29 cellular contexts compared by ENCODE assay signal in genomic region chr6:165135889-165136288, GRCh38.
"Had no signal": no experiment of that assay in that cellular context is flagged by ENCODE, and none has a peak within 500 bp of the region (broad histone marks: within the 10 kb centered on the region; RNA-seq: fewer than 3 reads in every experiment).

No MANE protein-coding gene starts in this region.

- FAIRE-seq: urothelium cell line had no signal

- H3K9me3 ChIP-seq: testis, thyroid gland, uterus, vagina had no signal

- ATAC-seq: stimulated activated effector memory CD8-positive, alpha-beta T cell treated with anti-CD3 and anti-CD28 coated beads, Interleukin-12 subunit alpha, Interleukin-12 subunit beta, amount 100 ng/mL, for 72 hours; stimulated activated memory B cell treated with anti-CD40 and anti-IgM and Interleukin-4, amounts not matched to agents 10 μg/mL and 1 μg/mL and 100 μg/mL, for 72 hours; stimulated activated naive B cell treated with anti-CD40 and anti-IgM and Interleukin-4, amounts not matched to agents 10 μg/mL and 1 μg/mL and 100 μg/mL, for 72 hours; stimulated activated naive CD8-positive, alpha-beta T cell treated with anti-CD3 and anti-CD28 coated beads, Interleukin-15, amount 100 ng/mL, for 72 hours; stimulated activated naive CD8-positive, alpha-beta T cell treated with anti-CD3 and anti-CD28 coated beads, Interleukin-15, Interleukin-2, amounts not matched to agents 100 U/mL and 50 U/mL, for 24 hours; upper lobe of right lung had no signal

- H3K4me1 Mint-ChIP-seq: stimulated activated effector memory CD8-positive, alpha-beta T cell treated with anti-CD3 and anti-CD28 coated beads, Interleukin-12 subunit alpha, Interleukin-12 subunit beta, amount 100 ng/mL, for 72 hours; stimulated activated memory B cell treated with anti-CD40 and anti-IgM and Interleukin-4, amounts not matched to agents 10 μg/mL and 1 μg/mL and 100 μg/mL, for 72 hours; stimulated activated naive B cell treated with anti-CD40 and anti-IgM and Interleukin-4, amounts not matched to agents 10 μg/mL and 1 μg/mL and 100 μg/mL, for 72 hours; stimulated activated naive CD8-positive, alpha-beta T cell treated with anti-CD3 and anti-CD28 coated beads, Interleukin-15, amount 100 ng/mL, for 72 hours had no signal

- H3K4me3 Mint-ChIP-seq: stimulated activated effector memory CD8-positive, alpha-beta T cell treated with anti-CD3 and anti-CD28 coated beads, Interleukin-12 subunit alpha, Interleukin-12 subunit beta, amount 100 ng/mL, for 72 hours; stimulated activated memory B cell treated with anti-CD40 and anti-IgM and Interleukin-4, amounts not matched to agents 10 μg/mL and 1 μg/mL and 100 μg/mL, for 72 hours; stimulated activated naive B cell treated with anti-CD40 and anti-IgM and Interleukin-4, amounts not matched to agents 10 μg/mL and 1 μg/mL and 100 μg/mL, for 72 hours; stimulated activated naive CD8-positive, alpha-beta T cell treated with anti-CD3 and anti-CD28 coated beads, Interleukin-15, amount 100 ng/mL, for 72 hours; stimulated activated naive CD8-positive, alpha-beta T cell treated with anti-CD3 and anti-CD28 coated beads, Interleukin-15, Interleukin-2, amounts not matched to agents 100 ng/mL and 50 ng/mL, for 24 hours; type B pancreatic cell had no signal

- H3K4me3 ChIP-seq: stomach, suprapubic skin, testis, thoracic aorta, thyroid gland, tibial artery, tibial nerve, transverse colon, upper lobe of left lung, upper lobe of right lung, uterus, vagina had no signal

- H3K27ac Mint-ChIP-seq: stimulated activated effector memory CD8-positive, alpha-beta T cell treated with anti-CD3 and anti-CD28 coated beads, Interleukin-12 subunit alpha, Interleukin-12 subunit beta, amount 100 ng/mL, for 72 hours; stimulated activated memory B cell treated with anti-CD40 and anti-IgM and Interleukin-4, amounts not matched to agents 10 μg/mL and 1 μg/mL and 100 μg/mL, for 72 hours; stimulated activated naive B cell treated with anti-CD40 and anti-IgM and Interleukin-4, amounts not matched to agents 10 μg/mL and 1 μg/mL and 100 μg/mL, for 72 hours; stimulated activated naive CD8-positive, alpha-beta T cell treated with anti-CD3 and anti-CD28 coated beads, Interleukin-15, amount 100 ng/mL, for 72 hours; stimulated activated naive CD8-positive, alpha-beta T cell treated with anti-CD3 and anti-CD28 coated beads, Interleukin-15, Interleukin-2, amounts not matched to agents 100 ng/mL and 50 ng/mL, for 24 hours; type B pancreatic cell had no signal

- H3K36me3 Mint-ChIP-seq: stimulated activated effector memory CD8-positive, alpha-beta T cell treated with anti-CD3 and anti-CD28 coated beads, Interleukin-12 subunit alpha, Interleukin-12 subunit beta, amount 100 ng/mL, for 72 hours; stimulated activated memory B cell treated with anti-CD40 and anti-IgM and Interleukin-4, amounts not matched to agents 10 μg/mL and 1 μg/mL and 100 μg/mL, for 72 hours; stimulated activated naive B cell treated with anti-CD40 and anti-IgM and Interleukin-4, amounts not matched to agents 10 μg/mL and 1 μg/mL and 100 μg/mL, for 72 hours; type B pancreatic cell had no signal

- H3K27me3 ChIP-seq: stomach, suprapubic skin, testis, thyroid gland, tibial artery, tibial nerve, transverse colon, upper lobe of left lung, upper lobe of right lung, uterus, vagina had no signal

- DNase-seq: stimulated activated CD4-positive, alpha-beta T cell treated with anti-CD3 and anti-CD28 coated beads, Interleukin-2, amount 100 ng/mL, for 48 hours; stimulated activated CD4-positive, alpha-beta T cell treated with anti-CD3 and anti-CD28 coated beads, Interleukin-4, amount 100 ng/mL, for 1 hour; stimulated activated CD4-positive, alpha-beta T cell treated with anti-CD3 and anti-CD28 coated beads, Interleukin-4, amount 100 ng/mL, for 24 hours; stimulated activated CD4-positive, alpha-beta T cell treated with anti-CD3 and anti-CD28 coated beads, Interleukin-4, amount 100 ng/mL, for 4 hours; stimulated activated CD8-positive, alpha-beta memory T cell treated with anti-CD3 and anti-CD28 coated beads, Interleukin-4, amount 100 ng/mL, for 48 hours; stimulated activated naive B cell treated with anti-CD40 and anti-IgM and Interleukin-4, amounts not matched to agents 10 μg/mL and 1 μg/mL and 100 μg/mL, for 72 hours; stimulated activated naive CD4-positive, alpha-beta T cell; stimulated activated naive CD4-positive, alpha-beta T cell treated with Interleukin-2 at 50 U/mL for 16 hours; stimulated activated naive CD8-positive, alpha-beta T cell treated with anti-CD3 and anti-CD28 coated beads, Interleukin-15, amount 100 ng/mL, for 72 hours; stimulated activated naive CD8-positive, alpha-beta T cell treated with anti-CD3 and anti-CD28 coated beads, Interleukin-15, Interleukin-2, amounts not matched to agents 100 U/mL and 50 U/mL, for 24 hours; stomach; substantia nigra; testis; thyroid gland; tibial artery; transverse colon; trophoblast cell; upper lobe of left lung; upper lobe of right lung; uterus had no signal

- H3K27ac ChIP-seq: stomach, suprapubic skin, testis, thoracic aorta, thyroid gland, tibial artery, tibial nerve, transverse colon, upper lobe of left lung, upper lobe of right lung, uterus, vagina had no signal

- H3K27me3 Mint-ChIP-seq: stimulated activated memory B cell treated with anti-CD40 and anti-IgM and Interleukin-4, amounts not matched to agents 10 μg/mL and 1 μg/mL and 100 μg/mL, for 72 hours; stimulated activated naive B cell treated with anti-CD40 and anti-IgM and Interleukin-4, amounts not matched to agents 10 μg/mL and 1 μg/mL and 100 μg/mL, for 72 hours; stimulated activated naive CD8-positive, alpha-beta T cell treated with anti-CD3 and anti-CD28 coated beads, Interleukin-15, amount 100 ng/mL, for 72 hours; stimulated activated naive CD8-positive, alpha-beta T cell treated with anti-CD3 and anti-CD28 coated beads, Interleukin-15, Interleukin-2, amounts not matched to agents 100 ng/mL and 50 ng/mL, for 24 hours; type B pancreatic cell had no signal

- H3K4me1 ChIP-seq: stomach, suprapubic skin, testis, thyroid gland, tibial artery, tibial nerve, transverse colon, upper lobe of left lung, upper lobe of right lung, uterus, vagina had no signal

- H3K36me3 ChIP-seq: stomach, suprapubic skin, thoracic aorta, thyroid gland, tibial artery, tibial nerve, transverse colon, upper lobe of left lung, upper lobe of right lung, uterus, vagina had no signal
